11 cellular contexts compared by ENCODE assay signal in the genomic region with DNA sequence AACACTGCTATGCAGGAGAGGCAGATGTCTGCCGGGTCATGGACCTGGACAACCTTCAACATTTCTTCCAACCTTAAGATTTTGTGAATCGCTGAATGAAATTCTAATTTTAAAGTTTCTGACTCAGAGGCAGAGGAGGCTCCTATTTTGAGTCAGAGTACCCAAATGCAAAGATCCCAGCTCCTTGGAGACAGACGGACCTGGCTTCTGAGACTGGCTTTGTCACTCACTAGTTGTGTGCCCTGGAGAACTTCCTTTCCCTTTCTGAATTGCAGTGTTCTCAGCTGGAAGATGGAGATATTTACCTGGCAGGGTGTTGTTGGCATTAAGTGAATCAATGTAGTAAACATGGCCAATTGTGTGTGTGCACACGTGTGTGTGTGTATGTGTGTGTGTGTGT. TPM values are rescaled to one million over a fixed set of nuclear protein-coding genes. Genes with fewer than 3 reads are reported as not detected.
A peak's percentile ranks its signal among the peaks of the same experiment; 100 is the strongest.
DNase-seq lines count a peak whose midpoint lies in the region; ATAC-seq and TF ChIP-seq lines count a peak whose summit lies in the region.
"Had no signal": no experiment of that assay in that cellular context is flagged by ENCODE, and none has a peak within 500 bp of the region (broad histone marks: within the 10 kb centered on the region; RNA-seq: fewer than 3 reads in every experiment).

No MANE protein-coding gene starts in this region.

- intact Hi-C loops in IMR-90 (cut with micrococcal nuclease): loop anchor here (5.0 kb wide), 2 partner anchors 118 to 623 kb away; a partner anchor contains a TSS

- H3K4me3 ChIP-seq in IMR-90 (ENCODE audit: insufficient read depth, low read depth, low read length) (no peak overlapping the region), trophoblast cell (ENCODE audit: low read depth, low read length) (no peak overlapping the region)
- H3K4me3 ChIP-seq: adrenal gland had no signal

- H4K91ac ChIP-seq in IMR-90 (ENCODE audit: insufficient read depth, low read depth, low read length): peak overlapping the region; percentile 64; the same call in 1 of the 2 replicates
- H4K91ac ChIP-seq in trophoblast cell (ENCODE audit: low read depth, low read length): no peak overlapping the region

- H2BK20ac ChIP-seq in IMR-90 (ENCODE audit: low read depth, low read length): peak overlapping the region; percentile 90

- no peaks in the 10 kb centered on the region for H3K27me3 ChIP-seq in IMR-90 (ENCODE audit: control insufficient read depth, insufficient read depth, low read length)
- no peaks in the 10 kb centered on the region for H3K27me3 ChIP-seq in trophoblast cell (ENCODE audit: insufficient read depth, low read length)
- H3K27me3 ChIP-seq: adrenal gland had no signal

- no TSS peak for BruUV-seq in IMR-90 (replicated peaks; lab: Mats Ljungman, UMichigan)

- no peak overlapping the region for H2AFZ ChIP-seq in IMR-90 (replicated peaks; ENCODE audit: low read length, poor library complexity)
- H2AFZ ChIP-seq in trophoblast cell (ENCODE audit: insufficient read depth, low read length, poor library complexity): no peak overlapping the region

- H3K36me3 ChIP-seq in IMR-90 (ENCODE audit: control insufficient read depth, insufficient read depth, low read length) (no peaks in the 10 kb centered on the region), trophoblast cell (ENCODE audit: control insufficient read depth in 1 of 2, insufficient read depth in 2 of 2, low read length in 2 of 2) (no peaks in the 10 kb centered on the region)
- H3K36me3 ChIP-seq: adrenal gland had no signal

- TF ChIP-seq RAD21 in IMR-90 (IDR thresholded peaks at IDR 0.05; ENCODE audit: low read length): no peak

- peaks cover 4 to 32% of the 10 kb centered on the region in 2 experiments; a peak in 2 of 4 replicates for H3K79me1 ChIP-seq in IMR-90 (ENCODE audit: low read depth in 1 of 2, low read length in 2 of 2)
- peaks cover 12% of the 10 kb centered on the region for H3K79me1 ChIP-seq in trophoblast cell (ENCODE audit: low read length)

- in situ Hi-C loops in IMR-90 (cut with MboI; ENCODE audit: low sequenced_read_pairs): loop anchor here (5.0 to 10.0 kb wide), 3 partner anchors 103 to 506 kb away; a partner anchor contains a TSS

- H3K56ac ChIP-seq in IMR-90 (ENCODE audit: extremely low read depth, insufficient read depth, low read length): no peak overlapping the region

- no peak for ATAC-seq in IMR-90 (ENCODE audit: low read depth)
- ATAC-seq: left lobe of liver had no signal

- H3K23ac ChIP-seq in IMR-90 (ENCODE audit: low read depth, low read length) (peak overlapping the region; percentile 90; the same call in 1 of the 2 replicates), trophoblast cell (ENCODE audit: low read length) (no peak overlapping the region)

- H3K4me2 ChIP-seq in IMR-90 (ENCODE audit: low read depth, low read length): peak overlapping the region; percentile 27; the same call in 1 of the 2 replicates
- no peak overlapping the region for H3K4me2 ChIP-seq in trophoblast cell (ENCODE audit: low read length)

- peak overlapping the region; percentile 68 for H3K4me3 Mint-ChIP-seq in activated naive CD8-positive, alpha-beta T cell

- peak overlapping the region; percentile 49; the same call in 1 of the 2 replicates for H4K5ac ChIP-seq in IMR-90 (ENCODE audit: low read depth, low read length)

- H2AK5ac ChIP-seq in IMR-90 (ENCODE audit: low read depth, low read length) (peak overlapping the region; percentile 93), trophoblast cell (ENCODE audit: low read length) (no peak overlapping the region)

- no peaks in the 10 kb centered on the region for H3K27me3 Mint-ChIP-seq in activated naive CD8-positive, alpha-beta T cell

- peak overlapping the region; percentile 81; the same call in 2 of the 3 replicates for H2BK15ac ChIP-seq in IMR-90 (ENCODE audit: low read depth, low read length)

- H4K8ac ChIP-seq in IMR-90 (ENCODE audit: low read depth in 2 of 2, low read length in 2 of 2) (peak overlapping the region; percentile 65 to 85), trophoblast cell (ENCODE audit: low read depth, low read length) (no peak overlapping the region)

- H3K4ac ChIP-seq in IMR-90 (ENCODE audit: low read depth, low read length) (peak overlapping the region; percentile 94), trophoblast cell (ENCODE audit: low read depth, low read length) (no peak overlapping the region)

- no peak overlapping the region for H4K12ac ChIP-seq in trophoblast cell (ENCODE audit: low read depth, low read length)

- no peaks in the 10 kb centered on the region for H3K36me3 Mint-ChIP-seq in activated naive CD8-positive, alpha-beta T cell

- no peaks in the 10 kb centered on the region for H3K79me2 ChIP-seq in trophoblast cell (ENCODE audit: control insufficient read depth, insufficient read depth, low read length, poor library complexity)

- 0 out of 2 replicates have a peak overlapping the region, but pooled peaks have one; percentile 5 for H3K9ac ChIP-seq in IMR-90 (ENCODE audit: low read depth, low read length)
- no peak overlapping the region for H3K9ac ChIP-seq in trophoblast cell (ENCODE audit: low read length)

- CTCF ChIA-PET in IMR-90 (lab: Yijun Ruan, JAX): interaction anchor here (0.7 to 3.8 kb wide), 4 partner anchors 19 to 48 kb away, joined by 3 to 14 read pairs (median 3); no protein-coding TSS in a partner anchor

- H3K4me1 Mint-ChIP-seq in activated naive CD8-positive, alpha-beta T cell (ENCODE audit: low read depth): peaks cover 44% of the 10 kb centered on the region

- no peak for TF ChIP-seq POLR2A in IMR-90 (IDR thresholded peaks at IDR 0.05; ENCODE audit: low read depth, low read length)

- H3K9me3 Mint-ChIP-seq in activated naive CD8-positive, alpha-beta T cell (ENCODE audit: low read depth): no peaks in the 10 kb centered on the region

- H2BK5ac ChIP-seq in IMR-90 (ENCODE audit: low read depth, low read length, poor library complexity, severe bottlenecking) (peak overlapping the region; percentile 93), trophoblast cell (ENCODE audit: low read depth, low read length, poor library complexity) (no peak overlapping the region)

- WGBS in IMR-90 (ENCODE audit: extremely low coverage in 2 of 2, insufficient read length in 1 of 2), 2 experiments: 17% methylated on average over 1 of the region's 4 CpGs; no CpG with 5 or more reads in 1 of the 2 experiments
- WGBS in trophoblast cell (ENCODE audit: extremely low coverage, insufficient coverage, insufficient read length): no CpG with 5 or more reads among the region's 4 CpGs

- peak overlapping the region; percentile 86 for H3K27ac Mint-ChIP-seq in activated naive CD8-positive, alpha-beta T cell

- peak overlapping the region; percentile 10 for H2BK12ac ChIP-seq in trophoblast cell (ENCODE audit: low read length)

- H3K4me1 ChIP-seq in IMR-90 (ENCODE audit: control insufficient read depth, insufficient read depth, low read length): peaks cover 38% of the 10 kb centered on the region
- H3K4me1 ChIP-seq in trophoblast cell (ENCODE audit: control insufficient read depth in 1 of 2, insufficient read depth in 2 of 2, low read length in 2 of 2): peaks cover 12 to 15% of the 10 kb centered on the region in 2 experiments

- dilution Hi-C loops in IMR-90 (cut with HindIII; ENCODE audit: low sequenced_read_pairs, unreplicated experiment): no loop called here

- H3K9me1 ChIP-seq in IMR-90 (ENCODE audit: insufficient read depth, low read length): peaks cover 30% of the 10 kb centered on the region

- H3K14ac ChIP-seq in IMR-90 (replicated peaks; ENCODE audit: low read depth, low read length) (peak overlapping the region; percentile 90; the same call in 1 of the 2 replicates), trophoblast cell (ENCODE audit: low read length) (no peak overlapping the region)

- H2BK120ac ChIP-seq in IMR-90 (ENCODE audit: low read depth, low read length) (peak overlapping the region; percentile 94), trophoblast cell (ENCODE audit: insufficient read depth, low read length, poor library complexity) (no peak overlapping the region)

- H4K20me1 ChIP-seq in IMR-90 (ENCODE audit: insufficient read depth, low read length): no peaks in the 10 kb centered on the region

- POLR2A ChIA-PET in IMR-90 (lab: Charles Lee; ENCODE audit: unreplicated experiment): interaction anchor here (2.0 kb wide), 1 partner anchor 49 kb away, joined by 11 read pairs; no protein-coding TSS in a partner anchor

- no peaks in the 10 kb centered on the region for H3K9me3 ChIP-seq in IMR-90 (ENCODE audit: control insufficient read depth, insufficient read depth, low read length)
- peaks cover 3% of the 10 kb centered on the region for H3K9me3 ChIP-seq in trophoblast cell (ENCODE audit: insufficient read depth, low read depth, low read length)
- H3K9me3 ChIP-seq: adrenal gland had no signal

- DNase-seq in EL (peak; percentile 29), IMR-90 (no peak), trophoblast cell (no peak), NCI-H1105 (lab: John Stamatoyannopoulos, UW) (no peak), NCI-H524 treated with DMSO at 0.1 percent for 48 hours (lab: John Stamatoyannopoulos, UW) (no peak)
- DNase-seq in effector CD4-positive, alpha-beta T cell: no peak
- DNase-seq: adrenal gland, glutamatergic neuron, KBM-7 had no signal

- TF ChIP-seq CTCF in IMR-90 (conservative IDR thresholded peaks at IDR 0.05; ENCODE audit: low read depth, low read length): no peak

- H3K18ac ChIP-seq in IMR-90 (ENCODE audit: low read depth, low read length) (peak overlapping the region; percentile 38; the same call in 1 of the 2 replicates), trophoblast cell (ENCODE audit: low read length) (no peak overlapping the region)

- no peak overlapping the region for H2AK9ac ChIP-seq in IMR-90 (replicated peaks; ENCODE audit: low read depth, low read length, poor library complexity)

- no peak overlapping the region; the same call in 1 of the 2 replicates for H3K27ac ChIP-seq in IMR-90 (ENCODE audit: insufficient read depth, low read length)
- no peak overlapping the region for H3K27ac ChIP-seq in trophoblast cell (ENCODE audit: low read depth, low read length)
- H3K27ac ChIP-seq: adrenal gland had no signal

TF ChIP-seq in IMR-90, 13 proteins besides CTCF, POLR2A, EP300 and RAD21:
- TF ChIP-seq, protein P1, sequence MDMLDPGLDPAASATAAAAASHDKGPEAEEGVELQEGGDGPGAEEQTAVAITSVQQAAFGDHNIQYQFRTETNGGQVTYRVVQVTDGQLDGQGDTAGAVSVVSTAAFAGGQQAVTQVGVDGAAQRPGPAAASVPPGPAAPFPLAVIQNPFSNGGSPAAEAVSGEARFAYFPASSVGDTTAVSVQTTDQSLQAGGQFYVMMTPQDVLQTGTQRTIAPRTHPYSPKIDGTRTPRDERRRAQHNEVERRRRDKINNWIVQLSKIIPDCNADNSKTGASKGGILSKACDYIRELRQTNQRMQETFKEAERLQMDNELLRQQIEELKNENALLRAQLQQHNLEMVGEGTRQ (IDR thresholded peaks at IDR 0.05; ENCODE audit: low read depth, low read length): no peak
TF ChIP-seq in IMR-90: peak in this region for 0.

RNA-seq across cellular contexts. Expression of a gene that starts 51.9 kb away (rescaled TPM):
- total RNA-seq in IMR-90 (2012; rRNA removed): 15.8 and 29.4 TPM in 2 replicates
- polyA plus RNA-seq in IMR-90 (2012; rRNA removed): 27.1 and 28.9 TPM in 2 replicates
- 22.5 and 29.5 TPM in 2 replicates for polyA plus RNA-seq in IMR-90 (2012; cell fraction: cytosol; rRNA removed)
- 32.6 and 44.5 TPM in 2 replicates for polyA plus RNA-seq in IMR-90 (2012; cell fraction: nucleus; rRNA removed; ENCODE audit: low replicate concordance)
- polyA plus RNA-seq in trophoblast cell (2013): 9.0 and 9.8 TPM in 2 replicates
